7 cellular contexts compared by ENCODE assay signal in genomic region chr17:76382803-76383644, GRCh38. TPM values are rescaled to one million over a fixed set of nuclear protein-coding genes. Genes with fewer than 3 reads are reported as not detected.
A peak's percentile ranks its signal among the peaks of the same experiment; 100 is the strongest.
DNase-seq lines count a peak whose midpoint lies in the region; ATAC-seq and TF ChIP-seq lines count a peak whose summit lies in the region.

No MANE protein-coding gene starts in this region.

- H3K27me3 Mint-ChIP-seq in activated CD8-positive, alpha-beta T cell treated with anti-CD3 and anti-CD28 coated beads, Interleukin-2, amount 10 ng/mL, durations not matched to agents 7 days and 5 days (ENCODE audit: low read depth), result no peaks in the 10 kb centered on the region
- peaks cover 41% of the 10 kb centered on the region for H3K27me3 Mint-ChIP-seq in nephron (ENCODE audit: low read depth)

- H3K4me3 Mint-ChIP-seq in activated CD8-positive, alpha-beta T cell treated with anti-CD3 and anti-CD28 coated beads, Interleukin-2, amount 10 ng/mL, durations not matched to agents 7 days and 5 days, result peak overlapping the region; percentile 84
- H3K4me3 Mint-ChIP-seq in nephron, result peak overlapping the region; percentile 92 to 93 (median 92)

- H3K9me3 ChIP-seq in MG63 (no peaks in the 10 kb centered on the region), esophagus (ENCODE audit: control insufficient read depth in 2 of 2, insufficient read depth in 1 of 2, low read depth in 1 of 2, low read length in 1 of 2) (no peaks in the 10 kb centered on the region), subcutaneous abdominal adipose tissue (ENCODE audit: control insufficient read depth in 5 of 5, low read length in 5 of 5) (no peaks in the 10 kb centered on the region)

- CTCF ChIA-PET in activated CD8-positive, alpha-beta T cell treated with anti-CD3 and anti-CD28 coated beads, Interleukin-2, amount 10 ng/mL, durations not matched to agents 7 days and 5 days (lab: Charles Lee), result interaction anchor here (1.0 to 10.3 kb wide), 3 partner anchors 13 to 79 kb away, joined by 4 to 124 read pairs (median 27); no protein-coding TSS in a partner anchor

- H3K36me3 Mint-ChIP-seq in activated CD8-positive, alpha-beta T cell treated with anti-CD3 and anti-CD28 coated beads, Interleukin-2, amount 10 ng/mL, durations not matched to agents 7 days and 5 days (ENCODE audit: low read depth), result peaks cover 2% of the 10 kb centered on the region
- peaks cover 4% of the 10 kb centered on the region for H3K36me3 Mint-ChIP-seq in nephron (ENCODE audit: low read depth)

- no peak for TF ChIP-seq CTCF in nephron (IDR thresholded peaks at IDR 0.05; ENCODE audit: unreplicated experiment in 3 of 3)

- POLR2A ChIA-PET in activated CD8-positive, alpha-beta T cell treated with anti-CD3 and anti-CD28 coated beads, Interleukin-2, amount 10 ng/mL, durations not matched to agents 7 days and 5 days (lab: Charles Lee), result interaction anchor here (0.6 to 0.8 kb wide), 2 partner anchors 29 to 30 kb away, joined by 3 to 4 read pairs; partner anchors contain the start of gene PRPSAP1

- H3K9me3 Mint-ChIP-seq in activated CD8-positive, alpha-beta T cell treated with anti-CD3 and anti-CD28 coated beads, Interleukin-2, amount 10 ng/mL, durations not matched to agents 7 days and 5 days (ENCODE audit: insufficient read depth), result no peaks in the 10 kb centered on the region
- H3K9me3 Mint-ChIP-seq in nephron, result no peaks in the 10 kb centered on the region

- H3K27me3 ChIP-seq in MG63 (no peaks in the 10 kb centered on the region), esophagus (ENCODE audit: control insufficient read depth in 1 of 2, insufficient read depth in 2 of 2, low read length in 2 of 2) (no peaks in the 10 kb centered on the region), subcutaneous abdominal adipose tissue (ENCODE audit: control insufficient read depth in 5 of 5, insufficient read depth in 4 of 5, low read length in 5 of 5) (peaks cover 0 to 15% (median 0%) of the 10 kb centered on the region in 5 donors)

- H3K36me3 ChIP-seq in MG63 (peaks cover 2% of the 10 kb centered on the region), esophagus (ENCODE audit: control insufficient read depth in 2 of 2, insufficient read depth in 2 of 2, low read length in 1 of 2) (peaks cover 0 to 7% of the 10 kb centered on the region in 2 donors), subcutaneous abdominal adipose tissue (ENCODE audit: control insufficient read depth in 5 of 5, insufficient read depth in 5 of 5, low read length in 5 of 5) (no peaks in the 10 kb centered on the region)

- peaks cover 0 to 17% of the 10 kb centered on the region in 2 donors for H3K4me1 ChIP-seq in esophagus (ENCODE audit: control insufficient read depth in 2 of 2, insufficient read depth in 2 of 2, low read length in 1 of 2)
- peaks cover 6 to 50% (median 40%) of the 10 kb centered on the region in 5 donors for H3K4me1 ChIP-seq in subcutaneous abdominal adipose tissue (ENCODE audit: control insufficient read depth in 5 of 5, insufficient read depth in 5 of 5, low read length in 5 of 5)

- H3K27ac Mint-ChIP-seq in activated CD8-positive, alpha-beta T cell treated with anti-CD3 and anti-CD28 coated beads, Interleukin-2, amount 10 ng/mL, durations not matched to agents 7 days and 5 days, result peak overlapping the region; percentile 88
- H3K27ac Mint-ChIP-seq in nephron, result peak overlapping the region; percentile 46 to 85 (median 84)

- DNase-seq in MG63 (peak; percentile 62), NCI-H1436 treated with DMSO at 0.1 percent for 48 hours (lab: John Stamatoyannopoulos, UW) (no peak)
- DNase-seq in activated CD8-positive, alpha-beta T cell treated with anti-CD3 and anti-CD28 coated beads, Interleukin-2, amount 10 ng/mL, durations not matched to agents 7 days and 5 days, result peak; percentile 84

- WGBS in esophagus, 2 donors, result 1% methylated on average over 70 to 87 of the region's 87 CpGs

- H3K4me1 Mint-ChIP-seq in activated CD8-positive, alpha-beta T cell treated with anti-CD3 and anti-CD28 coated beads, Interleukin-2, amount 10 ng/mL, durations not matched to agents 7 days and 5 days (ENCODE audit: low read depth), result peaks cover 29% of the 10 kb centered on the region
- H3K4me1 Mint-ChIP-seq in nephron, result peaks cover 26% of the 10 kb centered on the region

- peak overlapping the region; percentile 54 for H3K4me3 ChIP-seq in MG63
- H3K4me3 ChIP-seq in esophagus (ENCODE audit: low read depth in 1 of 2, low read length in 2 of 2), result peak overlapping the region; percentile 65 to 69
- peak overlapping the region; percentile 65 to 77 (median 74) for H3K4me3 ChIP-seq in subcutaneous abdominal adipose tissue (ENCODE audit: low read depth in 1 of 5, low read length in 5 of 5)

- H3K27ac ChIP-seq in esophagus (ENCODE audit: low read depth in 2 of 2, low read length in 1 of 2) (peak overlapping the region; percentile 87 to 89), subcutaneous abdominal adipose tissue (ENCODE audit: low read depth, low read length) (peak overlapping the region; percentile 23)

- peak overlapping the region in 4 of 5 donors; percentile 54 to 78 (median 61) for H3K9ac ChIP-seq in subcutaneous abdominal adipose tissue (ENCODE audit: low read length in 5 of 5)

- peak; percentile 34 for ATAC-seq in GM18498 (IDR thresholded peaks at IDR 0.05; ENCODE audit: unreplicated experiment)
- peak; percentile 72 for ATAC-seq in activated CD8-positive, alpha-beta T cell treated with anti-CD3 and anti-CD28 coated beads, Interleukin-2, amount 10 ng/mL, durations not matched to agents 7 days and 5 days

RNA-seq across cellular contexts. Expression of gene SPHK1, which starts 1.4 kb away (rescaled TPM):
- 17.7 and 25.1 TPM in 2 replicates for total RNA-seq in MG63 (2014; rRNA removed; shearing (Covaris generic); ENCODE audit: low replicate concordance)
- total RNA-seq in activated CD8-positive, alpha-beta T cell treated with anti-CD3 and anti-CD28 coated beads, Interleukin-2, amount 10 ng/mL, durations not matched to agents 7 days and 5 days, result 1 to 10 TPM; 3.8 to 4.7 TPM
- polyA plus RNA-seq in esophagus, result 10 to 100 TPM; 20.5 to 23.0 TPM

RNA-seq across cellular contexts. Expression of gene PRPSAP1, which starts 29.3 kb away (rescaled TPM):
- total RNA-seq in MG63 (2014; rRNA removed; shearing (Covaris generic); ENCODE audit: low replicate concordance), result 64.7 and 72.1 TPM in 2 replicates
- total RNA-seq in activated CD8-positive, alpha-beta T cell treated with anti-CD3 and anti-CD28 coated beads, Interleukin-2, amount 10 ng/mL, durations not matched to agents 7 days and 5 days, result 10 to 100 TPM; 64.2 to 74.1 TPM
- 10 to 100 TPM; 34.8 to 43.1 TPM for polyA plus RNA-seq in esophagus
